13 cellular contexts compared by ENCODE assay signal in the genomic region with DNA sequence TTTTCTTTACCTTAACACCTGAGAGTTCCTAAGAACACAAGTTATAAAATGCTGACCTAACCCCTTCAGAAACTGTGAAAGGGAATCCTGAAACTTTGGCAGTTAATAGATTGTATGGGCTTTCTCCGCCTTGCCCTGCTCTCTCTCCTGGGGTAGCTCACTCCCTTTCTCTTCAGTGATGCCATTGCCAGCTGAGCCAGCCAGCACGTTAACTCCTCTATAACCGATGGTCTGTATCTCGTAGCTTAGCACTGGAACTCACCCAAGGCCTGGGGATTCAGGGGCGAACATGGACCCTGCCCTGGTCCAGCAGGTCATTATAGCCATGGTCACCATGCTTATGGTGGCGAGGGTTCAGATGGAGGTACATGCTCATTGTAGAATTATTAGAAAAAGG. TPM values are rescaled to one million over a fixed set of nuclear protein-coding genes. Genes with fewer than 3 reads are reported as not detected.
DNase-seq lines count a peak whose midpoint lies in the region; ATAC-seq and TF ChIP-seq lines count a peak whose summit lies in the region.
"Had no signal": no experiment of that assay in that cellular context is flagged by ENCODE, and none has a peak within 500 bp of the region (broad histone marks: within the 10 kb centered on the region; RNA-seq: fewer than 3 reads in every experiment).

No MANE protein-coding gene starts in this region.

- H3K4me3 Mint-ChIP-seq in natural killer cell, result peak overlapping the region; percentile 59
- H3K4me3 Mint-ChIP-seq in natural killer cell treated with Interleukin-12 subunit alpha and Interleukin-12 subunit beta and Interleukin-15 and Interleukin-18, amount 100 ng/mL, for 72 hours, result no peak overlapping the region

- H3K9me3 ChIP-seq in osteoblast (ENCODE audit: low read depth, low read length), result no peaks in the 10 kb centered on the region
- H3K9me3 ChIP-seq: right lobe of liver had no signal

- DNase-seq in natural killer cell (no peak), coronary artery (ENCODE audit: low spot score) (peak; percentile 50), osteoblast (ENCODE audit: insufficient read length, low spot score, missing footprints) (peak; percentile 22), D341Med (ENCODE audit: low spot score) (no peak)
- DNase-seq in natural killer cell treated with Interleukin-12 subunit alpha and Interleukin-12 subunit beta and Interleukin-15 and Interleukin-18, amount 100 ng/mL, for 72 hours (ENCODE audit: low spot score), result no peak
- DNase-seq: activated CD8-positive, alpha-beta memory T cell treated with anti-CD3 and anti-CD28 coated beads, Interleukin-2, amount 50 U/mL, for 4 hours; erythroblast; NCI-H187 treated with DMSO at 0.1 percent for 48 hours; NCI-H524 treated with DMSO at 0.1 percent for 48 hours had no signal

- no peak for ATAC-seq in natural killer cell
- no peak for ATAC-seq in natural killer cell treated with Interleukin-12 subunit alpha and Interleukin-12 subunit beta and Interleukin-15 and Interleukin-18, amount 100 ng/mL, for 72 hours
- ATAC-seq in HG03457 (IDR thresholded peaks at IDR 0.05; ENCODE audit: unreplicated experiment), result no peak
- ATAC-seq in HG02798 (IDR thresholded peaks at IDR 0.05; ENCODE audit: poor library complexity, unreplicated experiment), result no peak
- no peak for ATAC-seq in GM18502 (IDR thresholded peaks at IDR 0.05; ENCODE audit: poor library complexity, unreplicated experiment)

- TF ChIP-seq CTCF in natural killer cell (IDR thresholded peaks at IDR 0.05) (no peak), coronary artery (IDR thresholded peaks at IDR 0.05) (no peak), osteoblast (IDR thresholded peaks at IDR 0.05; ENCODE audit: extremely low read depth, low read depth, low read length) (no peak)

- H3K36me3 ChIP-seq in osteoblast (ENCODE audit: insufficient read depth, low read length), result peaks cover 16% of the 10 kb centered on the region

- H3K4me1 ChIP-seq in osteoblast (ENCODE audit: insufficient read depth, low read length), result peaks cover 47% of the 10 kb centered on the region

- no peaks in the 10 kb centered on the region for H3K27me3 Mint-ChIP-seq in natural killer cell (ENCODE audit: low read depth in 2 of 2)
- no peaks in the 10 kb centered on the region for H3K27me3 Mint-ChIP-seq in natural killer cell treated with Interleukin-12 subunit alpha and Interleukin-12 subunit beta and Interleukin-15 and Interleukin-18, amount 100 ng/mL, for 72 hours

- intact Hi-C loops in natural killer cell (cut with micrococcal nuclease), result loop anchor here (10.0 kb wide), 1 partner anchor 58 kb away; no protein-coding TSS in a partner anchor

- peaks cover 69 to 74% of the 10 kb centered on the region in 2 donors for H3K4me1 Mint-ChIP-seq in natural killer cell
- peaks cover 47 to 51% of the 10 kb centered on the region in 2 donors for H3K4me1 Mint-ChIP-seq in natural killer cell treated with Interleukin-12 subunit alpha and Interleukin-12 subunit beta and Interleukin-15 and Interleukin-18, amount 100 ng/mL, for 72 hours (ENCODE audit: low read depth in 2 of 2)

- peak overlapping the region; percentile 30 to 86 for H3K27ac Mint-ChIP-seq in natural killer cell
- H3K27ac Mint-ChIP-seq in natural killer cell treated with Interleukin-12 subunit alpha and Interleukin-12 subunit beta and Interleukin-15 and Interleukin-18, amount 100 ng/mL, for 72 hours, result peak overlapping the region in 1 of 2 donors; percentile 7

- no peaks in the 10 kb centered on the region for H3K27me3 ChIP-seq in osteoblast (ENCODE audit: insufficient read depth, low read length)
- H3K27me3 ChIP-seq: right lobe of liver had no signal

- H3K27ac ChIP-seq in coronary artery (no peak overlapping the region), osteoblast (ENCODE audit: low read depth, low read length) (peak overlapping the region; percentile 94)

- peaks cover 7% of the 10 kb centered on the region for H4K20me1 ChIP-seq in osteoblast (ENCODE audit: insufficient read depth, low read length)

- H3K9me3 Mint-ChIP-seq in natural killer cell, result no peaks in the 10 kb centered on the region
- H3K9me3 Mint-ChIP-seq in natural killer cell treated with Interleukin-12 subunit alpha and Interleukin-12 subunit beta and Interleukin-15 and Interleukin-18, amount 100 ng/mL, for 72 hours, result no peaks in the 10 kb centered on the region

- no peak overlapping the region for H2AFZ ChIP-seq in osteoblast (ENCODE audit: low read length)

- H3K36me3 Mint-ChIP-seq in natural killer cell, result peaks cover 2% of the 10 kb centered on the region
- peaks cover 18% of the 10 kb centered on the region for H3K36me3 Mint-ChIP-seq in natural killer cell treated with Interleukin-12 subunit alpha and Interleukin-12 subunit beta and Interleukin-15 and Interleukin-18, amount 100 ng/mL, for 72 hours

- H3K4me3 ChIP-seq in coronary artery (no peak overlapping the region), osteoblast (ENCODE audit: insufficient read depth, low read length) (no peak overlapping the region)
- H3K4me3 ChIP-seq: right lobe of liver had no signal

- H3K79me2 ChIP-seq in osteoblast (ENCODE audit: insufficient read depth, low read length), result peaks cover 88% of the 10 kb centered on the region

- H3K4me2 ChIP-seq in osteoblast (ENCODE audit: insufficient read depth, low read length), result no peak overlapping the region

RNA-seq across cellular contexts. Expression of a gene that starts 40.7 kb away (rescaled TPM):
- 100 to 1,000 TPM; 187 to 232 (median 213) TPM for total RNA-seq in natural killer cell
- 100 to 1,000 TPM in 1 of 2 donors, 10 to 100 TPM in 1; 90.3 to 148 TPM for total RNA-seq in natural killer cell treated with Interleukin-12 subunit alpha and Interleukin-12 subunit beta and Interleukin-15 and Interleukin-18, amount 100 ng/mL, for 72 hours
- total RNA-seq in osteoblast, result 33.0 and 36.2 TPM in 2 replicates

RNA-seq across cellular contexts. Expression of a gene that starts 54.4 kb away (rescaled TPM):
- total RNA-seq in natural killer cell, result 10 to 100 TPM; 28.5 to 32.7 (median 32.7) TPM
- 10 to 100 TPM; 31.4 to 69.6 TPM for total RNA-seq in natural killer cell treated with Interleukin-12 subunit alpha and Interleukin-12 subunit beta and Interleukin-15 and Interleukin-18, amount 100 ng/mL, for 72 hours
- total RNA-seq in osteoblast, result 2.2 and 2.7 TPM in 2 replicates

Comparison
In these comparisons a context has a peak if more than half of its experiments do, and no peak if none do; other contexts are left out.
1. DNase-seq: peak in coronary artery (single experiment) and osteoblast (single experiment); none in natural killer cell (single experiment), natural killer cell treated with Interleukin-12 subunit alpha and Interleukin-12 subunit beta and Interleukin-15 and Interleukin-18, amount 100 ng/mL, for 72 hours (single experiment) and D341Med (single experiment).